ENCODE assay signal across 14 cellular contexts in the genomic region with DNA sequence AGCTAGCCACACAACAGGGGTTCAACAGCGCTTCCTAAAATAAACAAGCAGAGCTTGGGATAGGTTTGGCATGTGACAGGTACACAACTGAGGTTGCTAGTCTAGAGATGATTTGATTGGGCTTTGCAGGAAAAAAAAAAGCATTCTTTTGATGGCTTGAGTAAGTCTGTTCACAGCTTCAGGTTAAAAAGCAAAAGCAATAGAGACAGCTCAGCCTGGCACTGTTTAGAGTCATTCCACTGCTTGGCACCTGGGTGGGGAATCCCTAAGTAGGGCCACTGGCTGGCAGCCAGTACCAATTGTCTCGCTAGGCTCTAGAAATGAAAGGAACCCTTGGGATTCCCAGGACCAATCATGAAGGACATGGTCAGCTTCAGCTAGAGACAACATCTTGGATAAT.
DNase-seq lines count a peak whose midpoint lies in the region; ATAC-seq and TF ChIP-seq lines count a peak whose summit lies in the region.
"Had no signal": no experiment of that assay in that cellular context is flagged by ENCODE, and none has a peak within 500 bp of the region (broad histone marks: within the 10 kb centered on the region; RNA-seq: fewer than 3 reads in every experiment).

No MANE protein-coding gene starts in this region.

- H3K27me3 Mint-ChIP-seq in MCF 10A (ENCODE audit: insufficient read depth, unreplicated experiment), result no peaks in the 10 kb centered on the region
- no peaks in the 10 kb centered on the region for H3K27me3 Mint-ChIP-seq in type B pancreatic cell
- no peaks in the 10 kb centered on the region for H3K27me3 Mint-ChIP-seq in CD4-positive, alpha-beta T cell

- peak; percentile 69 for ATAC-seq in HG03378 (IDR thresholded peaks at IDR 0.05; ENCODE audit: unreplicated experiment)
- ATAC-seq in CD4-positive, alpha-beta T cell (ENCODE audit: poor library complexity), result no peak
- ATAC-seq: activated T-cell treated with anti-CD3 and anti-CD28 coated beads, Interleukin-2, amount 50 U/mL, for 4 hours; HCT116; heart right ventricle; WTC11 had no signal

- H3K27ac ChIP-seq in breast epithelium, result no peak overlapping the region
- H3K27ac ChIP-seq in CD4-positive, alpha-beta T cell (ENCODE audit: low read depth, low read length), result no peak overlapping the region
- H3K27ac ChIP-seq: heart right ventricle, pancreas had no signal

- no peak for TF ChIP-seq POLR2A in breast epithelium (IDR thresholded peaks at IDR 0.05)

- H3K9me3 ChIP-seq in breast epithelium, result no peaks in the 10 kb centered on the region
- no peaks in the 10 kb centered on the region for H3K9me3 ChIP-seq in CD4-positive, alpha-beta T cell (ENCODE audit: control insufficient read depth, low read length)
- H3K9me3 ChIP-seq: heart right ventricle, pancreas, SK-N-SH had no signal

- H3K27me3 ChIP-seq in breast epithelium, result no peaks in the 10 kb centered on the region
- H3K27me3 ChIP-seq in CD4-positive, alpha-beta T cell (ENCODE audit: control insufficient read depth, insufficient read depth, low read length), result no peaks in the 10 kb centered on the region
- H3K27me3 ChIP-seq: heart right ventricle, pancreas had no signal

- TF ChIP-seq CTCF in MCF 10A (IDR thresholded peaks at IDR 0.05; ENCODE audit: unreplicated experiment) (no peak), breast epithelium (IDR thresholded peaks at IDR 0.05) (no peak), choroid plexus epithelial cell (conservative IDR thresholded peaks at IDR 0.05; ENCODE audit: low read depth, low read length) (no peak), type B pancreatic cell (conservative IDR thresholded peaks at IDR 0.05) (no peak)
- no peak for TF ChIP-seq CTCF in CD4-positive, alpha-beta T cell (IDR thresholded peaks at IDR 0.05)

- peaks cover 23% of the 10 kb centered on the region for H3K36me3 Mint-ChIP-seq in MCF 10A (ENCODE audit: insufficient read depth, unreplicated experiment)
- H3K36me3 Mint-ChIP-seq in type B pancreatic cell, result peaks cover 20% of the 10 kb centered on the region
- H3K36me3 Mint-ChIP-seq in CD4-positive, alpha-beta T cell (ENCODE audit: low read depth), result peaks cover 40% of the 10 kb centered on the region

- intact Hi-C loops in MCF 10A (cut with micrococcal nuclease), result no loop called here
- intact Hi-C loops in breast epithelium (cut with DNase I; ENCODE audit: low total_unique reads), result no loop called here
- intact Hi-C loops in CD4-positive, alpha-beta T cell (cut with DNase I, micrococcal nuclease), result no loop called here

- H3K9me3 Mint-ChIP-seq in MCF 10A (ENCODE audit: unreplicated experiment) (no peaks in the 10 kb centered on the region), type B pancreatic cell (no peaks in the 10 kb centered on the region)
- H3K9me3 Mint-ChIP-seq in CD4-positive, alpha-beta T cell, result no peaks in the 10 kb centered on the region
- H3K9me3 Mint-ChIP-seq: activated T-cell treated with anti-CD3 and anti-CD28 coated beads, Interleukin-2, amount 50 U/mL, for 4 hours; WTC11 had no signal

- DNase-seq in MCF 10A (ENCODE audit: unreplicated experiment) (peak; percentile 9), breast epithelium (ENCODE audit: low spot score in 2 of 2) (no peak), choroid plexus epithelial cell (ENCODE audit: low read depth) (peak; percentile 72), type B pancreatic cell (ENCODE audit: extremely low spot score, unreplicated experiment) (no peak), RPMI8226 (no peak)
- no peak for DNase-seq in CD4-positive, alpha-beta T cell
- DNase-seq in stimulated activated CD4-positive, alpha-beta T cell treated with anti-CD3 and anti-CD28 coated beads, Interleukin-15, amount 100 ng/mL, for 24 hours, result no peak
- DNase-seq: activated T-cell treated with anti-CD3 and anti-CD28 coated beads, Interleukin-2, amount 50 U/mL, for 4 hours; heart right ventricle; SK-N-SH had no signal

- H3K27ac Mint-ChIP-seq in MCF 10A (ENCODE audit: low read depth, unreplicated experiment), result no peak overlapping the region
- H3K27ac Mint-ChIP-seq in type B pancreatic cell, result peak overlapping the region; percentile 29
- no peak overlapping the region for H3K27ac Mint-ChIP-seq in CD4-positive, alpha-beta T cell
- H3K27ac Mint-ChIP-seq: WTC11 had no signal

- no peak overlapping the region for H3K4me3 Mint-ChIP-seq in MCF 10A (ENCODE audit: unreplicated experiment)
- H3K4me3 Mint-ChIP-seq in type B pancreatic cell, result no peak overlapping the region
- H3K4me3 Mint-ChIP-seq in CD4-positive, alpha-beta T cell, result no peak overlapping the region
- H3K4me3 Mint-ChIP-seq: activated T-cell treated with anti-CD3 and anti-CD28 coated beads, Interleukin-2, amount 50 U/mL, for 4 hours; WTC11 had no signal

- no peaks in the 10 kb centered on the region for H3K4me1 Mint-ChIP-seq in MCF 10A (ENCODE audit: insufficient read depth, unreplicated experiment)
- no peaks in the 10 kb centered on the region for H3K4me1 Mint-ChIP-seq in type B pancreatic cell (ENCODE audit: unreplicated experiment)
- H3K4me1 Mint-ChIP-seq in CD4-positive, alpha-beta T cell (ENCODE audit: low read depth), result no peaks in the 10 kb centered on the region

- no peaks in the 10 kb centered on the region for H3K4me1 ChIP-seq in breast epithelium
- H3K4me1 ChIP-seq: heart right ventricle, pancreas had no signal

- POLR2A ChIA-PET in MCF 10A (lab: Yijun Ruan, JAX), result no interaction called here
- POLR2A ChIA-PET in CD4-positive, alpha-beta T cell (lab: Charles Lee), result no interaction called here

- no peaks in the 10 kb centered on the region for H3K36me3 ChIP-seq in breast epithelium

- H3K4me3 ChIP-seq in breast epithelium (no peak overlapping the region), choroid plexus epithelial cell (ENCODE audit: low read depth, low read length) (no peak overlapping the region)
- H3K4me3 ChIP-seq: heart right ventricle, pancreas had no signal

- BruUV-seq in MCF 10A (replicated peaks; lab: Mats Ljungman, UMichigan), result no TSS peak

- CTCF ChIA-PET in MCF 10A (lab: Yijun Ruan, JAX), result no interaction called here
- CTCF ChIA-PET in CD4-positive, alpha-beta T cell (lab: Charles Lee), result no interaction called here

Comparison
In these comparisons a context has a peak if more than half of its experiments do, and no peak if none do; other contexts are left out.
1. DNase-seq: peak in MCF 10A (single experiment) and choroid plexus epithelial cell (single experiment); none in breast epithelium (0 of 2), type B pancreatic cell (single experiment), CD4-positive, alpha-beta T cell (0 of 10), stimulated activated CD4-positive, alpha-beta T cell treated with anti-CD3 and anti-CD28 coated beads, Interleukin-15, amount 100 ng/mL, for 24 hours (single experiment) and RPMI8226 (single experiment).